Comparison of ENCODE assay signal across 11 cellular contexts in genomic region chr7:100679927-100680588, GRCh38. TPM values are rescaled to one million over a fixed set of nuclear protein-coding genes. Genes with fewer than 3 reads are reported as not detected.
DNase-seq lines count a peak whose midpoint lies in the region; ATAC-seq, FAIRE-seq and TF ChIP-seq lines count a peak whose summit lies in the region.
"Had no signal": no experiment of that assay in that cellular context is flagged by ENCODE, and none has a peak within 500 bp of the region (broad histone marks: within the 10 kb centered on the region; RNA-seq: fewer than 3 reads in every experiment).

No MANE protein-coding gene starts in this region.

- H3K18ac ChIP-seq in mesenchymal stem cell (ENCODE audit: low read depth in 1 of 2, low read length in 2 of 2), result no peak overlapping the region

- no peak; the same call in 1 of the 2 replicates for TF ChIP-seq POLR2A in K562 (conservative IDR thresholded peaks at IDR 0.05)

- POLR2A ChIA-PET in K562 (lab: Yijun Ruan, JAX), result interaction anchor here (0.6 to 2.4 kb wide), 15 partner anchors 9 to 210 kb away, joined by 3 to 16 read pairs (median 4); partner anchors contain the start of genes MOSPD3 and UFSP1

- DNase-seq in HCEC 1CT (peak; percentile 33), K562 (ENCODE audit: extremely low read depth in 1 of 4, low spot score in 3 of 4) (peak in 3 of 4 experiments; percentile 15 to 49 (median 34)), mesenchymal stem cell (no peak), T-helper 9 cell (no peak), GDM1 (lab: John Stamatoyannopoulos, UW) (no peak)
- DNase-seq: GOT3; NCI-H2029 treated with DMSO at 0.1 percent for 48 hours; stimulated activated CD4-positive, alpha-beta T cell treated with anti-CD3 and anti-CD28 coated beads, Interleukin-4, amount 100 ng/mL, for 4 hours had no signal

- H3K79me1 ChIP-seq in mesenchymal stem cell (replicated peaks; ENCODE audit: low read length, poor library complexity, severe bottlenecking), result peaks cover 23% of the 10 kb centered on the region

- TF ChIP-seq CTCF in 22Rv1 (IDR thresholded peaks at IDR 0.05), result no peak
- TF ChIP-seq CTCF in K562 (IDR thresholded peaks at IDR 0.05 in 2 of 3, conservative IDR thresholded peaks at IDR 0.05 in 1 of 3; ENCODE audit: insufficient read depth in 2 of 3, low read depth in 1 of 3, low read length in 3 of 3), result no peak

- peaks cover 22% of the 10 kb centered on the region; the same call in 1 of the 2 replicates for H4K20me1 ChIP-seq in K562 (replicated peaks; ENCODE audit: control insufficient read depth, insufficient read depth, low read length)

- H3K9me1 ChIP-seq in K562 (ENCODE audit: control insufficient read depth, insufficient read depth, low read length), result no peaks in the 10 kb centered on the region

- no TSS peak for BruUV-seq in K562 (replicated peaks; lab: Mats Ljungman, UMichigan)

- no peak overlapping the region for H3K4ac ChIP-seq in mesenchymal stem cell (ENCODE audit: low read depth in 1 of 2, low read length in 2 of 2)

- no peak overlapping the region for H2BK12ac ChIP-seq in mesenchymal stem cell (ENCODE audit: low read length in 2 of 2)

- H3K9me3 ChIP-seq in K562 (replicated peaks; ENCODE audit: control insufficient read depth, insufficient read depth, low read depth, low read length) (no peaks in the 10 kb centered on the region), mesenchymal stem cell (ENCODE audit: control insufficient read depth, low read length) (no peaks in the 10 kb centered on the region)

- H3K9ac ChIP-seq in K562 (ENCODE audit: insufficient read depth in 1 of 2, low read depth in 2 of 2, low read length in 2 of 2), result peak overlapping the region in 1 of 2 experiments; percentile 76; a peak in 1 of 4 replicates
- no peak overlapping the region for H3K9ac ChIP-seq in mesenchymal stem cell (ENCODE audit: low read length)

- peaks cover 4 to 91% of the 10 kb centered on the region in 2 experiments for H3K4me1 ChIP-seq in K562 (replicated peaks in 1 of 2; ENCODE audit: control insufficient read depth in 2 of 2, insufficient read depth in 2 of 2, low read length in 2 of 2)
- H3K4me1 ChIP-seq in mesenchymal stem cell (ENCODE audit: control insufficient read depth, insufficient read depth, low read depth, low read length), result peaks cover 27% of the 10 kb centered on the region

- TF ChIP-seq RAD21 in K562 (CRISPR knock-in tag; conservative IDR thresholded peaks at IDR 0.05 in 1 of 2, IDR thresholded peaks at IDR 0.05 in 1 of 2), result no peak

- intact Hi-C loops in K562 (cut with micrococcal nuclease), result no loop called here

- no peak overlapping the region for H3K14ac ChIP-seq in mesenchymal stem cell (ENCODE audit: low read length in 2 of 2)

- H3K23ac ChIP-seq in mesenchymal stem cell (ENCODE audit: low read length in 2 of 2), result no peak overlapping the region

- no peak overlapping the region for H2BK5ac ChIP-seq in mesenchymal stem cell (ENCODE audit: low read depth, low read length, poor library complexity, severe bottlenecking)

- in situ Hi-C loops in K562 (cut with MboI), result no loop called here

- H3K27ac ChIP-seq in 22Rv1 (peak overlapping the region; percentile 94), K562 (ENCODE audit: extremely low read depth, low read depth, low read length) (no peak overlapping the region), mesenchymal stem cell (ENCODE audit: low read length, poor library complexity, severe bottlenecking) (no peak overlapping the region)

- ATAC-seq in K562 (peak; percentile 13), HG03378 (IDR thresholded peaks at IDR 0.05; ENCODE audit: unreplicated experiment) (no peak), GM18868 (IDR thresholded peaks at IDR 0.05; ENCODE audit: unreplicated experiment) (no peak)

- H2AFZ ChIP-seq in K562 (ENCODE audit: low read depth, low read length) (no peak overlapping the region), mesenchymal stem cell (ENCODE audit: low read depth, low read length) (no peak overlapping the region)

- H2BK15ac ChIP-seq in mesenchymal stem cell (ENCODE audit: low read depth, poor library complexity, severe bottlenecking), result no peak overlapping the region

- peaks cover 32% of the 10 kb centered on the region for H3K79me2 ChIP-seq in K562 (ENCODE audit: control insufficient read depth, insufficient read depth, low read length)

- H4K8ac ChIP-seq in mesenchymal stem cell (ENCODE audit: low read length), result peak overlapping the region; percentile 73

- WGBS in K562 (ENCODE audit: insufficient coverage, low coverage, missing lambda C conversion rate), result 62% methylated on average over 11 of the region's 14 CpGs
- WGBS in mesenchymal stem cell, result 93% methylated on average over 13 of the region's 14 CpGs

- FAIRE-seq in K562 (lab: Jason Lieb, UNC), result peak; percentile 72

- no peak for TF ChIP-seq EP300 in K562 (IDR thresholded peaks at IDR 0.05; ENCODE audit: low read length)

- H3K4me2 ChIP-seq in K562 (ENCODE audit: insufficient read depth, low read length) (no peak overlapping the region), mesenchymal stem cell (ENCODE audit: low read length, poor library complexity, severe bottlenecking) (no peak overlapping the region)

- CTCF ChIA-PET in K562 (lab: Yijun Ruan, JAX; ENCODE audit: low intra/inter-chr PET ratio), result no interaction called here

- H3K27me3 ChIP-seq in K562 (ENCODE audit: control insufficient read depth in 2 of 2, insufficient read depth in 2 of 2, low read length in 2 of 2), result no peaks in the 10 kb centered on the region
- no peaks in the 10 kb centered on the region for H3K27me3 ChIP-seq in mesenchymal stem cell (ENCODE audit: control insufficient read depth in 1 of 2, insufficient read depth in 1 of 2, low read length in 2 of 2)

- H2BK120ac ChIP-seq in mesenchymal stem cell (ENCODE audit: low read depth, low read length), result no peak overlapping the region

- no peak overlapping the region for H4K91ac ChIP-seq in mesenchymal stem cell (ENCODE audit: low read length)

- no peak overlapping the region for H3K4me3 ChIP-seq in K562
- no peak overlapping the region for H3K4me3 ChIP-seq in mesenchymal stem cell (ENCODE audit: insufficient read depth in 1 of 2, low read depth in 1 of 2, low read length in 2 of 2)

- no peak overlapping the region for H2AK5ac ChIP-seq in mesenchymal stem cell (ENCODE audit: low read length, severe bottlenecking)

- H3K36me3 ChIP-seq in K562 (ENCODE audit: control insufficient read depth, insufficient read depth, low read length), result peaks cover 88% of the 10 kb centered on the region; the same call in 2 of the 3 replicates
- peaks cover 80 to 87% of the 10 kb centered on the region in 2 experiments for H3K36me3 ChIP-seq in mesenchymal stem cell (ENCODE audit: control insufficient read depth in 1 of 2, insufficient read depth in 2 of 2, low read depth in 1 of 2, low read length in 2 of 2)

RNA-seq across cellular contexts. Expression of gene GNB2, which starts 6.5 kb away (rescaled TPM):
- 52.2 and 165 TPM in 2 replicates for total RNA-seq in K562 (2011; cell fraction: chromatin; rRNA removed; ENCODE audit: low replicate concordance)
- total RNA-seq in K562 (2011; cell fraction: nucleolus; rRNA removed), result 119 and 144 TPM in 2 replicates
- total RNA-seq in K562 (2011; cell fraction: nucleoplasm; rRNA removed), result 70.5 and 76.0 TPM in 2 replicates
- total RNA-seq in K562 (2014; rRNA removed), result 125 and 171 TPM in 2 replicates
- total RNA-seq in K562 (2014; rRNA removed; fragmentation: Illumina TruSeq; extraction: Trizol), result 25.4 and 37.1 TPM in 2 replicates
- total RNA-seq in K562 (2015; rRNA removed; fragmentation: Illumina TruSeq; extraction: Trizol), result 74.1 and 78.5 TPM in 2 replicates
- 320 and 323 TPM in 2 replicates for total RNA-seq in K562 (2021)
- polyA plus RNA-seq in K562 (2011; rRNA removed), result 83.8 and 104 TPM in 2 replicates
- 142 and 275 TPM in 2 replicates for polyA plus RNA-seq in K562 (2011; cell fraction: cytosol; rRNA removed)
- 125 and 179 TPM in 2 replicates for polyA plus RNA-seq in K562 (2011; cell fraction: nucleus; rRNA removed)
- 243 and 314 TPM in 2 replicates for polyA plus RNA-seq in K562 (2012)
- polyA plus RNA-seq in K562 (2014; fragmentation: Illumina TruSeq; extraction: Trizol), result 212 and 251 TPM in 2 replicates
- polyA plus RNA-seq in K562 (2014; fragmentation: Nextera tagmentation; extraction: Ambion mirVana), result 1 to 10 TPM in 1 of 2 experiments, under 1 TPM in 1; 0.65 to 5.2 TPM
- 189 and 193 TPM in 2 replicates for polyA plus RNA-seq in K562 (2014; rRNA removed)
- polyA minus RNA-seq in K562 (2011; rRNA and poly(A)+ RNA removed), result 21.4 and 50.9 TPM in 2 replicates
- polyA minus RNA-seq in K562 (2011; cell fraction: cytosol; rRNA and poly(A)+ RNA removed), result 89.4 and 98.0 TPM in 2 replicates
- polyA minus RNA-seq in K562 (2011; cell fraction: nucleus; rRNA and poly(A)+ RNA removed), result 23.0 and 27.4 TPM in 2 replicates
- polyA plus RNA-seq in mesenchymal stem cell (2013, experiment 1 of 2), result 145 TPM
- polyA plus RNA-seq in mesenchymal stem cell (2013, experiment 2 of 2), result 145 TPM

RNA-seq across cellular contexts. Expression of gene GIGYF1, which starts 14.0 kb away (rescaled TPM):
- 84.5 and 200 TPM in 2 replicates for total RNA-seq in K562 (2011; cell fraction: chromatin; rRNA removed; ENCODE audit: low replicate concordance)
- total RNA-seq in K562 (2011; cell fraction: nucleolus; rRNA removed), result 145 and 152 TPM in 2 replicates
- total RNA-seq in K562 (2011; cell fraction: nucleoplasm; rRNA removed), result 94.7 and 102 TPM in 2 replicates
- total RNA-seq in K562 (2014; rRNA removed) (30.6 and 33.6 TPM in 2 replicates), K562 (2014; rRNA removed; fragmentation: Illumina TruSeq; extraction: Trizol) (7.7 and 8.0 TPM in 2 replicates), K562 (2015; rRNA removed; fragmentation: Illumina TruSeq; extraction: Trizol) (20.0 and 21.0 TPM in 2 replicates), K562 (2021) (57.8 and 76.2 TPM in 2 replicates)
- polyA plus RNA-seq in K562 (2011; rRNA removed) (9.7 and 12.7 TPM in 2 replicates), K562 (2014; fragmentation: Illumina TruSeq; extraction: Trizol) (16.8 and 24.3 TPM in 2 replicates), K562 (2014; fragmentation: Nextera tagmentation; extraction: Ambion mirVana) (1 to 10 TPM in 1 of 2 experiments, under 1 TPM in 1; 0.56 to 1.6 TPM), K562 (2014; rRNA removed) (39.5 and 59.2 TPM in 2 replicates)
- polyA plus RNA-seq in K562 (2011; cell fraction: cytosol; rRNA removed), result 7.7 and 14.4 TPM in 2 replicates
- polyA plus RNA-seq in K562 (2011; cell fraction: nucleus; rRNA removed), result 110 and 242 TPM in 2 replicates
- polyA plus RNA-seq in K562 (2012), result 26.8 and 38.9 TPM in 2 replicates
- 3.1 and 4.1 TPM in 2 replicates for polyA minus RNA-seq in K562 (2011; rRNA and poly(A)+ RNA removed)
- 11.6 and 11.9 TPM in 2 replicates for polyA minus RNA-seq in K562 (2011; cell fraction: cytosol; rRNA and poly(A)+ RNA removed)
- polyA minus RNA-seq in K562 (2011; cell fraction: nucleus; rRNA and poly(A)+ RNA removed), result 40.9 and 52.5 TPM in 2 replicates
- 13.2 TPM for polyA plus RNA-seq in mesenchymal stem cell (2013, experiment 1 of 2)
- 12.0 TPM for polyA plus RNA-seq in mesenchymal stem cell (2013, experiment 2 of 2)

RNA-seq across cellular contexts. Expression of gene ACTL6B, which starts 23.8 kb away (rescaled TPM):
- not detected in 2 replicates for total RNA-seq in K562 (2011; cell fraction: chromatin; rRNA removed; ENCODE audit: low replicate concordance)
- total RNA-seq in K562 (2011; cell fraction: nucleolus; rRNA removed), result not detected in 2 replicates
- not detected in 2 replicates for total RNA-seq in K562 (2011; cell fraction: nucleoplasm; rRNA removed)
- not detected in 2 replicates for total RNA-seq in K562 (2014; rRNA removed)
- not detected in 2 replicates for total RNA-seq in K562 (2014; rRNA removed; fragmentation: Illumina TruSeq; extraction: Trizol)
- not detected in 2 replicates for total RNA-seq in K562 (2015; rRNA removed; fragmentation: Illumina TruSeq; extraction: Trizol)
- total RNA-seq in K562 (2021), result not detected in 2 replicates
- not detected in 2 replicates for polyA plus RNA-seq in K562 (2011; rRNA removed)
- not detected in 2 replicates for polyA plus RNA-seq in K562 (2011; cell fraction: cytosol; rRNA removed)
- not detected in 2 replicates for polyA plus RNA-seq in K562 (2011; cell fraction: nucleus; rRNA removed)
- not detected in 2 replicates for polyA plus RNA-seq in K562 (2012)
- polyA plus RNA-seq in K562 (2014; fragmentation: Illumina TruSeq; extraction: Trizol), result not detected in 2 replicates
- polyA plus RNA-seq in K562 (2014; fragmentation: Nextera tagmentation; extraction: Ambion mirVana), result not detected
- polyA plus RNA-seq in K562 (2014; rRNA removed), result not detected in 2 replicates
- not detected in 2 replicates for polyA minus RNA-seq in K562 (2011; rRNA and poly(A)+ RNA removed)
- polyA minus RNA-seq in K562 (2011; cell fraction: cytosol; rRNA and poly(A)+ RNA removed), result not detected in 2 replicates
- polyA minus RNA-seq in K562 (2011; cell fraction: nucleus; rRNA and poly(A)+ RNA removed), result not detected in 2 replicates
- not detected for polyA plus RNA-seq in mesenchymal stem cell (2013, experiment 1 of 2)
- 0.03 TPM for polyA plus RNA-seq in mesenchymal stem cell (2013, experiment 2 of 2)

RNA-seq across cellular contexts. Expression of gene POP7, which starts 25.9 kb away (rescaled TPM):
- total RNA-seq in K562 (2011; cell fraction: chromatin; rRNA removed; ENCODE audit: low replicate concordance), result 7.9 and 28.1 TPM in 2 replicates
- total RNA-seq in K562 (2011; cell fraction: nucleolus; rRNA removed), result 39.7 and 46.0 TPM in 2 replicates
- 24.5 and 27.6 TPM in 2 replicates for total RNA-seq in K562 (2011; cell fraction: nucleoplasm; rRNA removed)
- total RNA-seq in K562 (2014; rRNA removed), result 150 and 214 TPM in 2 replicates
- 46.7 and 49.9 TPM in 2 replicates for total RNA-seq in K562 (2014; rRNA removed; fragmentation: Illumina TruSeq; extraction: Trizol)
- total RNA-seq in K562 (2015; rRNA removed; fragmentation: Illumina TruSeq; extraction: Trizol), result 115 TPM in 2 replicates
- 109 TPM in 2 replicates for total RNA-seq in K562 (2021)
- 43.3 and 68.9 TPM in 2 replicates for polyA plus RNA-seq in K562 (2011; rRNA removed)
- 72.5 and 209 TPM in 2 replicates for polyA plus RNA-seq in K562 (2011; cell fraction: cytosol; rRNA removed)
- 33.6 and 51.3 TPM in 2 replicates for polyA plus RNA-seq in K562 (2011; cell fraction: nucleus; rRNA removed)
- polyA plus RNA-seq in K562 (2012), result 73.1 and 110 TPM in 2 replicates
- polyA plus RNA-seq in K562 (2014; fragmentation: Illumina TruSeq; extraction: Trizol), result 46.0 and 87.4 TPM in 2 replicates
- 10 to 100 TPM; 11.5 to 27.1 TPM for polyA plus RNA-seq in K562 (2014; fragmentation: Nextera tagmentation; extraction: Ambion mirVana)
- polyA plus RNA-seq in K562 (2014; rRNA removed), result 163 and 191 TPM in 2 replicates
- polyA minus RNA-seq in K562 (2011; rRNA and poly(A)+ RNA removed), result 7.4 and 14.3 TPM in 2 replicates
- 17.0 and 39.1 TPM in 2 replicates for polyA minus RNA-seq in K562 (2011; cell fraction: cytosol; rRNA and poly(A)+ RNA removed)
- polyA minus RNA-seq in K562 (2011; cell fraction: nucleus; rRNA and poly(A)+ RNA removed), result 11.8 and 12.6 TPM in 2 replicates
- 32.8 TPM for polyA plus RNA-seq in mesenchymal stem cell (2013, experiment 1 of 2)
- 33.6 TPM for polyA plus RNA-seq in mesenchymal stem cell (2013, experiment 2 of 2)

RNA-seq across cellular contexts. Expression of gene TFR2, which starts 38.7 kb away (rescaled TPM):
- 166 and 461 TPM in 2 replicates for total RNA-seq in K562 (2011; cell fraction: chromatin; rRNA removed; ENCODE audit: low replicate concordance)
- 349 and 384 TPM in 2 replicates for total RNA-seq in K562 (2011; cell fraction: nucleolus; rRNA removed)
- total RNA-seq in K562 (2011; cell fraction: nucleoplasm; rRNA removed), result 215 and 227 TPM in 2 replicates
- total RNA-seq in K562 (2014; rRNA removed), result 71.6 and 92.0 TPM in 2 replicates
- 16.3 and 21.7 TPM in 2 replicates for total RNA-seq in K562 (2014; rRNA removed; fragmentation: Illumina TruSeq; extraction: Trizol)
- total RNA-seq in K562 (2015; rRNA removed; fragmentation: Illumina TruSeq; extraction: Trizol), result 40.8 and 44.0 TPM in 2 replicates
- total RNA-seq in K562 (2021), result 121 and 123 TPM in 2 replicates
- polyA plus RNA-seq in K562 (2011; rRNA removed), result 51.1 and 65.2 TPM in 2 replicates
- 41.2 and 121 TPM in 2 replicates for polyA plus RNA-seq in K562 (2011; cell fraction: cytosol; rRNA removed)
- 267 and 470 TPM in 2 replicates for polyA plus RNA-seq in K562 (2011; cell fraction: nucleus; rRNA removed)
- 124 and 131 TPM in 2 replicates for polyA plus RNA-seq in K562 (2012)
- 55.3 and 63.5 TPM in 2 replicates for polyA plus RNA-seq in K562 (2014; fragmentation: Illumina TruSeq; extraction: Trizol)
- 1 to 10 TPM; 3.8 to 4.7 TPM for polyA plus RNA-seq in K562 (2014; fragmentation: Nextera tagmentation; extraction: Ambion mirVana)
- polyA plus RNA-seq in K562 (2014; rRNA removed), result 82.0 and 88.6 TPM in 2 replicates
- polyA minus RNA-seq in K562 (2011; rRNA and poly(A)+ RNA removed), result 12.8 and 26.7 TPM in 2 replicates
- polyA minus RNA-seq in K562 (2011; cell fraction: cytosol; rRNA and poly(A)+ RNA removed), result 58.1 and 69.5 TPM in 2 replicates
- 62.4 and 89.8 TPM in 2 replicates for polyA minus RNA-seq in K562 (2011; cell fraction: nucleus; rRNA and poly(A)+ RNA removed)
- 0.41 TPM for polyA plus RNA-seq in mesenchymal stem cell (2013, experiment 1 of 2)
- 0.45 TPM for polyA plus RNA-seq in mesenchymal stem cell (2013, experiment 2 of 2)

Comparison
In these comparisons a context has a peak if more than half of its experiments do, and no peak if none do; other contexts are left out.
1. DNase-seq: peak in HCEC 1CT (single experiment) and K562 (3 of 4); none in mesenchymal stem cell (single experiment), T-helper 9 cell (single experiment) and GDM1 (single experiment).